20 cellular contexts compared by ENCODE assay signal in genomic region chr18:13522861-13523660, GRCh38.
DNase-seq lines count a peak whose midpoint lies in the region; ATAC-seq, FAIRE-seq and TF ChIP-seq lines count a peak whose summit lies in the region.
"Had no signal": no experiment of that assay in that cellular context is flagged by ENCODE, and none has a peak within 500 bp of the region (broad histone marks: within the 10 kb centered on the region; RNA-seq: fewer than 3 reads in every experiment).

No MANE protein-coding gene starts in this region.

- H3K27me3 ChIP-seq in right atrium auricular region (no peaks in the 10 kb centered on the region), upper lobe of left lung (no peaks in the 10 kb centered on the region)
- H3K27me3 ChIP-seq in naive thymus-derived CD4-positive, alpha-beta T cell (ENCODE audit: control insufficient read depth in 2 of 2, insufficient read depth in 2 of 2, low read length in 2 of 2), result no peaks in the 10 kb centered on the region

- no peak for ATAC-seq in naive thymus-derived CD8-positive, alpha-beta T cell
- ATAC-seq in naive thymus-derived CD4-positive, alpha-beta T cell, result no peak
- no peak for ATAC-seq in upper lobe of left lung (ENCODE audit: low FRiP score in 2 of 2)
- ATAC-seq: CD8-positive, alpha-beta T cell; HCT116 had no signal

- CTCF ChIA-PET in naive thymus-derived CD4-positive, alpha-beta T cell (lab: Charles Lee), result no interaction called here

- DNase-seq in right atrium auricular region (ENCODE audit: low spot score) (peak; percentile 49), cardiac septum (ENCODE audit: low spot score) (no peak), chondrocyte (ENCODE audit: low spot score) (peak; percentile 77), urothelium cell line (ENCODE audit: low spot score) (no peak), GOT3 (lab: John Stamatoyannopoulos, UW) (no peak), upper lobe of left lung (no peak)
- no peak for DNase-seq in naive thymus-derived CD8-positive, alpha-beta T cell
- no peak for DNase-seq in naive thymus-derived CD4-positive, alpha-beta T cell
- DNase-seq: CD8-positive, alpha-beta T cell; COR-L47; DMS153; DMS79 treated with DMSO at 0.1 percent for 48 hours; GDM1 had no signal

- peaks cover 35% of the 10 kb centered on the region for H3K4me1 Mint-ChIP-seq in chondrocyte (ENCODE audit: low read depth)
- peaks cover 19 to 47% (median 35%) of the 10 kb centered on the region in 4 donors for H3K4me1 Mint-ChIP-seq in naive thymus-derived CD8-positive, alpha-beta T cell
- peaks cover 4 to 49% (median 30%) of the 10 kb centered on the region in 7 donors for H3K4me1 Mint-ChIP-seq in naive thymus-derived CD4-positive, alpha-beta T cell

- intact Hi-C loops in cardiac septum (cut with DNase I), result no loop called here
- intact Hi-C loops in naive thymus-derived CD4-positive, alpha-beta T cell (cut with micrococcal nuclease), result loop anchor here in 1 of 2 donors (1.0 kb wide), 1 partner anchor 307 kb away; no protein-coding TSS in a partner anchor

- TF ChIP-seq CTCF in right atrium auricular region (IDR thresholded peaks at IDR 0.05) (no peak), chondrocyte (IDR thresholded peaks at IDR 0.05) (no peak), upper lobe of left lung (IDR thresholded peaks at IDR 0.05) (no peak)

- H3K4me3 Mint-ChIP-seq in chondrocyte (ENCODE audit: unreplicated experiment), result no peak overlapping the region
- no peak overlapping the region for H3K4me3 Mint-ChIP-seq in naive thymus-derived CD8-positive, alpha-beta T cell
- no peak overlapping the region for H3K4me3 Mint-ChIP-seq in naive thymus-derived CD4-positive, alpha-beta T cell
- H3K4me3 Mint-ChIP-seq: CD14-positive monocyte; CD8-positive, alpha-beta T cell had no signal

- H3K4me3 ChIP-seq in right atrium auricular region (no peak overlapping the region), upper lobe of left lung (no peak overlapping the region)
- no peak overlapping the region for H3K4me3 ChIP-seq in naive thymus-derived CD4-positive, alpha-beta T cell (ENCODE audit: low read length)

- TF ChIP-seq EP300 in upper lobe of left lung (IDR thresholded peaks at IDR 0.05), result no peak

- H3K27ac ChIP-seq in right atrium auricular region, result no peak overlapping the region
- no peak overlapping the region for H3K27ac ChIP-seq in naive thymus-derived CD4-positive, alpha-beta T cell (ENCODE audit: low read depth, low read length)
- no peak overlapping the region for H3K27ac ChIP-seq in upper lobe of left lung
- H3K27ac ChIP-seq: 22Rv1 had no signal

- FAIRE-seq in urothelium cell line (lab: Jason Lieb, UNC), result peak; percentile 94
- FAIRE-seq: D721Med, GM12892, GM19239, H54 had no signal

- H3K4me1 ChIP-seq in right atrium auricular region (peaks cover 0 to 35% of the 10 kb centered on the region in 2 donors), upper lobe of left lung (peaks cover 0 to 11% (median 6%) of the 10 kb centered on the region in 4 donors)
- H3K4me1 ChIP-seq in naive thymus-derived CD4-positive, alpha-beta T cell (ENCODE audit: control insufficient read depth in 2 of 2, insufficient read depth in 2 of 2, low read length in 2 of 2), result no peaks in the 10 kb centered on the region

- H3K36me3 Mint-ChIP-seq in chondrocyte (ENCODE audit: low read depth), result peaks cover 16% of the 10 kb centered on the region
- peaks cover 2 to 15% (median 14%) of the 10 kb centered on the region in 3 donors for H3K36me3 Mint-ChIP-seq in naive thymus-derived CD8-positive, alpha-beta T cell
- H3K36me3 Mint-ChIP-seq in naive thymus-derived CD4-positive, alpha-beta T cell, result peaks cover 6 to 12% (median 10%) of the 10 kb centered on the region in 5 donors

- POLR2A ChIA-PET in naive thymus-derived CD8-positive, alpha-beta T cell (lab: Charles Lee), result interaction anchor here (1.2 kb wide), 1 partner anchor 10 kb away, joined by 3 read pairs; no protein-coding TSS in a partner anchor
- POLR2A ChIA-PET in naive thymus-derived CD4-positive, alpha-beta T cell (lab: Charles Lee), result interaction anchor here (0.6 kb wide), 1 partner anchor 15 kb away, joined by 3 read pairs; no protein-coding TSS in a partner anchor

- H3K36me3 ChIP-seq in right atrium auricular region (no peaks in the 10 kb centered on the region), upper lobe of left lung (no peaks in the 10 kb centered on the region)
- H3K36me3 ChIP-seq in naive thymus-derived CD4-positive, alpha-beta T cell (ENCODE audit: control insufficient read depth in 2 of 3, insufficient read depth in 3 of 3, low read length in 3 of 3), result peaks cover 0 to 7% (median 0%) of the 10 kb centered on the region in 3 experiments

- no peak overlapping the region for H3K27ac Mint-ChIP-seq in chondrocyte (ENCODE audit: unreplicated experiment)
- H3K27ac Mint-ChIP-seq in naive thymus-derived CD8-positive, alpha-beta T cell, result peak overlapping the region in 6 of 10 donors; percentile 27 to 85 (median 41)
- H3K27ac Mint-ChIP-seq in naive thymus-derived CD4-positive, alpha-beta T cell, result peak overlapping the region in 1 of 9 donors; percentile 41

- TF ChIP-seq POLR2A in upper lobe of left lung (IDR thresholded peaks at IDR 0.05), result no peak

- no peaks in the 10 kb centered on the region for H3K27me3 Mint-ChIP-seq in chondrocyte (ENCODE audit: low read depth)
- H3K27me3 Mint-ChIP-seq in naive thymus-derived CD8-positive, alpha-beta T cell, result no peaks in the 10 kb centered on the region
- H3K27me3 Mint-ChIP-seq in naive thymus-derived CD4-positive, alpha-beta T cell, result no peaks in the 10 kb centered on the region

- peaks cover 7% of the 10 kb centered on the region for H3K9me3 Mint-ChIP-seq in chondrocyte (ENCODE audit: low read depth)
- peaks cover 0 to 5% (median 0%) of the 10 kb centered on the region in 9 donors for H3K9me3 Mint-ChIP-seq in naive thymus-derived CD8-positive, alpha-beta T cell
- H3K9me3 Mint-ChIP-seq in naive thymus-derived CD4-positive, alpha-beta T cell, result peaks cover 0 to 6% (median 0%) of the 10 kb centered on the region in 11 donors

- WGBS in upper lobe of left lung, 2 donors, result 90 to 91% methylated on average over 15 of the region's 15 CpGs

- H3K9me3 ChIP-seq in right atrium auricular region (peaks cover 0 to 8% of the 10 kb centered on the region in 2 donors), upper lobe of left lung (no peaks in the 10 kb centered on the region)
- no peaks in the 10 kb centered on the region for H3K9me3 ChIP-seq in naive thymus-derived CD4-positive, alpha-beta T cell (ENCODE audit: control insufficient read depth in 2 of 3, low read length in 3 of 3)

Comparison
In these comparisons a context has a peak if more than half of its experiments do, and no peak if none do; other contexts are left out.
1. DNase-seq: peak in right atrium auricular region (single experiment) and chondrocyte (single experiment); none in cardiac septum (single experiment), naive thymus-derived CD8-positive, alpha-beta T cell (0 of 10), urothelium cell line (single experiment), naive thymus-derived CD4-positive, alpha-beta T cell (0 of 9), GOT3 (single experiment) and upper lobe of left lung (0 of 2).